In genomic region chr5:73278693-73279092, GRCh38 we compare ENCODE assay signal across 19 cellular contexts.
DNase-seq lines count a peak whose midpoint lies in the region; ATAC-seq and TF ChIP-seq lines count a peak whose summit lies in the region.
"Had no signal": no experiment of that assay in that cellular context is flagged by ENCODE, and none has a peak within 500 bp of the region (broad histone marks: within the 10 kb centered on the region; RNA-seq: fewer than 3 reads in every experiment).

No MANE protein-coding gene starts in this region.

- H3K27me3 ChIP-seq in esophagus (ENCODE audit: control insufficient read depth in 1 of 2, insufficient read depth in 2 of 2, low read length in 2 of 2) = no peaks in the 10 kb centered on the region
- peaks cover 7% of the 10 kb centered on the region for H3K27me3 ChIP-seq in upper lobe of right lung
- H3K27me3 ChIP-seq: testis had no signal

- WGBS in esophagus, 2 donors = 57 to 74% methylated on average over 6 of the region's 6 CpGs

- no peaks in the 10 kb centered on the region for H3K36me3 Mint-ChIP-seq in activated naive CD4-positive, alpha-beta T cell treated with anti-CD3 and anti-CD28 coated beads for 36 hours (ENCODE audit: low read depth)
- H3K36me3 Mint-ChIP-seq: CD14-positive monocyte had no signal

- H3K27me3 Mint-ChIP-seq in activated naive CD4-positive, alpha-beta T cell treated with anti-CD3 and anti-CD28 coated beads for 36 hours (ENCODE audit: low read depth) = peaks cover 50% of the 10 kb centered on the region

- intact Hi-C loops in upper lobe of right lung (cut with DNase I) = no loop called here
- intact Hi-C loops in activated naive CD4-positive, alpha-beta T cell treated with anti-CD3 and anti-CD28 coated beads for 36 hours (cut with micrococcal nuclease) = no loop called here

- H3K4me3 ChIP-seq in esophagus (ENCODE audit: low read depth in 1 of 2, low read length in 2 of 2) (no peak overlapping the region), upper lobe of right lung (no peak overlapping the region)
- H3K4me3 ChIP-seq: gastrocnemius medialis, GM12878, testis had no signal

- H3K27ac ChIP-seq in esophagus (ENCODE audit: low read depth in 2 of 2, low read length in 1 of 2) (peak overlapping the region; percentile 46 to 75), upper lobe of right lung (peak overlapping the region; percentile 32)
- H3K27ac ChIP-seq: gastrocnemius medialis, testis had no signal

- CTCF ChIA-PET in activated naive CD4-positive, alpha-beta T cell treated with anti-CD3 and anti-CD28 coated beads for 36 hours (lab: Charles Lee) = no interaction called here

- no peak overlapping the region for H3K27ac Mint-ChIP-seq in activated naive CD4-positive, alpha-beta T cell treated with anti-CD3 and anti-CD28 coated beads for 36 hours
- H3K27ac Mint-ChIP-seq: activated T-cell treated with anti-CD3 and anti-CD28 coated beads, Interleukin-2, amount 50 U/mL, for 24 hours; CD14-positive monocyte had no signal

- DNase-seq in NCI-H2196 (lab: John Stamatoyannopoulos, UW; ENCODE audit: unreplicated experiment) = peak; percentile 44
- no peak for DNase-seq in NCI-H2196 treated with DMSO at 0.1 percent for 48 hours (lab: John Stamatoyannopoulos, UW; ENCODE audit: unreplicated experiment)
- DNase-seq in NCI-H345 treated with DMSO at 0.1 percent for 48 hours (lab: John Stamatoyannopoulos, UW; ENCODE audit: unreplicated experiment) = peak; percentile 17
- no peak for DNase-seq in upper lobe of right lung
- no peak for DNase-seq in activated naive CD4-positive, alpha-beta T cell treated with anti-CD3 and anti-CD28 coated beads for 36 hours
- DNase-seq in AG08396 (ENCODE audit: low spot score) = no peak
- DNase-seq: activated T-cell treated with anti-CD3 and anti-CD28 coated beads, Interleukin-2, amount 50 U/mL, for 24 hours; gastrocnemius medialis; NCI-H446 treated with DMSO at 0.1 percent for 48 hours; OCI-M1; retina; stimulated activated CD4-positive, alpha-beta T cell treated with anti-CD3 and anti-CD28 coated beads, Interleukin-1b, Interleukin-23, amount 100 ng/mL, for 48 hours; testis had no signal

- H3K4me1 ChIP-seq in esophagus (ENCODE audit: control insufficient read depth in 2 of 2, insufficient read depth in 2 of 2, low read length in 1 of 2) (peaks cover 7 to 24% of the 10 kb centered on the region in 2 donors), upper lobe of right lung (peaks cover 20% of the 10 kb centered on the region)
- H3K4me1 ChIP-seq: testis had no signal

- no peak for TF ChIP-seq CTCF in upper lobe of right lung (IDR thresholded peaks at IDR 0.05)

- H3K36me3 ChIP-seq in esophagus (ENCODE audit: control insufficient read depth in 2 of 2, insufficient read depth in 2 of 2, low read length in 1 of 2) (no peaks in the 10 kb centered on the region), upper lobe of right lung (no peaks in the 10 kb centered on the region)
- H3K36me3 ChIP-seq: gastrocnemius medialis had no signal

- ATAC-seq in upper lobe of right lung = peak; percentile 4
- no peak for ATAC-seq in GM21619 (IDR thresholded peaks at IDR 0.05; ENCODE audit: unreplicated experiment)
- ATAC-seq: gastrocnemius medialis, GM12878 had no signal

- H3K4me3 Mint-ChIP-seq in activated naive CD4-positive, alpha-beta T cell treated with anti-CD3 and anti-CD28 coated beads for 36 hours = no peak overlapping the region
- H3K4me3 Mint-ChIP-seq: activated T-cell treated with anti-CD3 and anti-CD28 coated beads, Interleukin-2, amount 50 U/mL, for 24 hours; central memory CD8-positive, alpha-beta T cell; neural crest cell had no signal

- no peaks in the 10 kb centered on the region for H3K4me1 Mint-ChIP-seq in activated naive CD4-positive, alpha-beta T cell treated with anti-CD3 and anti-CD28 coated beads for 36 hours (ENCODE audit: low read depth)
- H3K4me1 Mint-ChIP-seq: CD14-positive monocyte; central memory CD8-positive, alpha-beta T cell had no signal

- H3K9me3 Mint-ChIP-seq in activated naive CD4-positive, alpha-beta T cell treated with anti-CD3 and anti-CD28 coated beads for 36 hours = no peaks in the 10 kb centered on the region
- H3K9me3 Mint-ChIP-seq: activated T-cell treated with anti-CD3 and anti-CD28 coated beads, Interleukin-2, amount 50 U/mL, for 24 hours; central memory CD8-positive, alpha-beta T cell; neural crest cell had no signal

- H3K9me3 ChIP-seq in esophagus (ENCODE audit: control insufficient read depth in 2 of 2, insufficient read depth in 1 of 2, low read depth in 1 of 2, low read length in 1 of 2) (no peaks in the 10 kb centered on the region), upper lobe of right lung (no peaks in the 10 kb centered on the region)
- H3K9me3 ChIP-seq: gastrocnemius medialis, testis had no signal

Comparison
In these comparisons a context has a peak if more than half of its experiments do, and no peak if none do; other contexts are left out.
1. DNase-seq: peak in NCI-H2196 (single experiment) and NCI-H345 treated with DMSO at 0.1 percent for 48 hours (single experiment); none in NCI-H2196 treated with DMSO at 0.1 percent for 48 hours (single experiment), upper lobe of right lung (single experiment), activated naive CD4-positive, alpha-beta T cell treated with anti-CD3 and anti-CD28 coated beads for 36 hours (single experiment) and AG08396 (single experiment).